In genomic region chrX:9379697-9380551, GRCh38 we compare ENCODE assay signal across 10 cellular contexts.
DNase-seq lines count a peak whose midpoint lies in the region; TF ChIP-seq lines count a peak whose summit lies in the region.
"Had no signal": no experiment of that assay in that cellular context is flagged by ENCODE, and none has a peak within 500 bp of the region (broad histone marks: within the 10 kb centered on the region; RNA-seq: fewer than 3 reads in every experiment).

No MANE protein-coding gene starts in this region.

- DNase-seq in COR-L47 (lab: John Stamatoyannopoulos, UW) (peak; percentile 0), H4 (ENCODE audit: low spot score) (peak; percentile 62), RKO (ENCODE audit: low spot score) (peak; percentile 17), foreskin melanocyte (peak; percentile 6), NCI-H446 treated with DMSO at 0.1 percent for 48 hours (lab: John Stamatoyannopoulos, UW) (no peak), activated gamma-delta T cell (lab: John Stamatoyannopoulos, UW) (no peak), NCI-H82 (lab: John Stamatoyannopoulos, UW) (no peak), GM13976 (ENCODE audit: low spot score) (no peak)
- DNase-seq: NCI-H524 treated with DMSO at 0.1 percent for 48 hours, T-helper 9 cell had no signal

- in situ Hi-C loops in GM13976 (cut with MboI; ENCODE audit: low sequenced_read_pairs, unreplicated experiment), result no loop called here

- TF ChIP-seq CTCF in GM13976 (IDR thresholded peaks at IDR 0.05; ENCODE audit: borderline replicate concordance, control extremely low read depth, extremely low read depth, insufficient read depth, missing control alignments), result no peak

Comparison
In these comparisons a context has a peak if more than half of its experiments do, and no peak if none do; other contexts are left out.
1. DNase-seq: peak in COR-L47 (single experiment), H4 (single experiment), RKO (single experiment) and foreskin melanocyte (single experiment); none in NCI-H446 treated with DMSO at 0.1 percent for 48 hours (single experiment), activated gamma-delta T cell (single experiment), NCI-H82 (single experiment) and GM13976 (single experiment).